In the genomic region with DNA sequence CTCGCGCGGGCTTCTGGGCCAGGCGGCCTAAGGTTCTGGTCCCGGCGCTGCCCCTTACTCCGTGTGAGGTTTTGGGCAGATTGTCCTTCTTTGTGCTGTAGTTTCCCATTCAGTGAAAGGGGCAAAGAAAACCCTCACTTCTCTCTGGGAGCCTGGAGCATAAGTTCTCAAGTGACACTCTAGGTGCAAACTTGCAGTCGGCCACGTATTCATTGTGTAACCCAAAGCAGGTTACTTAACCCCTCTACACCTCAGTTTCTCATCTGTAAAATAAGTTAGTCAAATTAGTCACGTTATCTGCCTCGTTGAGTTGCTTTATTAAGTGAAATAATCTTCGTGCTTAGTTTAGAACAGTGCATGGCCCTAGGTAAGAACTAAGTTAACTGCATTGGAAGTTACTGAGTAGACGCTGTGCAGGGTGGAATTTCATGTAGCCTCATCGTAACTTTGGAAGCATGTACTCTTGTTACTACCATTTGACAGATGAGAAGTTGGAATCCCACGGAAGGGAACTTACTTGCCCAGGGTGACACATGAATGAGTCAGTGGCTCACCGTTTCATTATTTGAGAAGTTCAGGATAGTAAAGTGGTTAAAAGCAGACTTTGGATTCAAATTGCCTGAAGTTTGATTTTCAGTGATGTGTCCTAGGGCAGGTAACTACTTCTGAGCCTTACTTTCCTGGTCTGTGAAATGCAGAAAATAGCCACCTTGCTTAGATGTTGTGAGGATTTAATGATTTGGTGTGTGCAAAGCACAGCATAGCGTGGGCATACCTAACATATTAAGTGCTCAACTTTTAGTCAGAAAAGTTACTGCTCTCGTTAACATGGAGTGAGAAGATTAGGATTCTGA, we compare ENCODE assay signal across 1 cellular context.
TF ChIP-seq lines count a peak whose summit lies in the region.

No MANE protein-coding gene starts in this region.

TF ChIP-seq in HepG2, 621 proteins besides CTCF, POLR2A, EP300 and RAD21 (continued from another document and continues in another):
- TF ChIP-seq, protein P1, sequence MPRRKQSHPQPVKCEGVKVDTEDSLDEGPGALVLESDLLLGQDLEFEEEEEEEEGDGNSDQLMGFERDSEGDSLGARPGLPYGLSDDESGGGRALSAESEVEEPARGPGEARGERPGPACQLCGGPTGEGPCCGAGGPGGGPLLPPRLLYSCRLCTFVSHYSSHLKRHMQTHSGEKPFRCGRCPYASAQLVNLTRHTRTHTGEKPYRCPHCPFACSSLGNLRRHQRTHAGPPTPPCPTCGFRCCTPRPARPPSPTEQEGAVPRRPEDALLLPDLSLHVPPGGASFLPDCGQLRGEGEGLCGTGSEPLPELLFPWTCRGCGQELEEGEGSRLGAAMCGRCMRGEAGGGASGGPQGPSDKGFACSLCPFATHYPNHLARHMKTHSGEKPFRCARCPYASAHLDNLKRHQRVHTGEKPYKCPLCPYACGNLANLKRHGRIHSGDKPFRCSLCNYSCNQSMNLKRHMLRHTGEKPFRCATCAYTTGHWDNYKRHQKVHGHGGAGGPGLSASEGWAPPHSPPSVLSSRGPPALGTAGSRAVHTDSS (CRISPR knock-in tag; conservative IDR thresholded peaks at IDR 0.05): no peak
- TF ChIP-seq ZNF142 (CRISPR knock-in tag; IDR thresholded peaks at IDR 0.05) (no peak), ZNF761 (CRISPR knock-in tag; conservative IDR thresholded peaks at IDR 0.05) (no peak), ATF1 (CRISPR knock-in tag; IDR thresholded peaks at IDR 0.05) (no peak), ZNF18 (CRISPR knock-in tag; IDR thresholded peaks at IDR 0.05; ENCODE audit: insufficient replicate concordance) (no peak), JUND (CRISPR knock-in tag; IDR thresholded peaks at IDR 0.05) (0 out of 2 replicates have a peak, but pooled peaks have one; percentile 14), RFX1 (IDR thresholded peaks at IDR 0.05) (no peak), ZNF660 (CRISPR knock-in tag; IDR thresholded peaks at IDR 0.05; ENCODE audit: borderline replicate concordance, low read depth) (no peak), YEATS4 (CRISPR knock-in tag; IDR thresholded peaks at IDR 0.05; ENCODE audit: borderline replicate concordance) (no peak), MEIS1 (CRISPR knock-in tag; IDR thresholded peaks at IDR 0.05; ENCODE audit: borderline replicate concordance) (0 out of 2 replicates have a peak, but pooled peaks have one; percentile 19), RFX5 (IDR thresholded peaks at IDR 0.05; ENCODE audit: low read depth, low read length) (0 out of 2 replicates have a peak, but pooled peaks have one; percentile 7), CHCHD3 (CRISPR knock-in tag; IDR thresholded peaks at IDR 0.05) (no peak), NONO (IDR thresholded peaks at IDR 0.05) (no peak), NONO (CRISPR knock-in tag; conservative IDR thresholded peaks at IDR 0.05) (no peak), KDM3A (CRISPR knock-in tag; IDR thresholded peaks at IDR 0.05; ENCODE audit: low read depth) (no peak), AKAP8 (CRISPR knock-in tag; IDR thresholded peaks at IDR 0.05) (peak; percentile 53; the same call in 1 of the 2 replicates), ZNF556 (CRISPR knock-in tag; IDR thresholded peaks at IDR 0.05; ENCODE audit: borderline replicate concordance) (0 out of 2 replicates have a peak, but pooled peaks have one; percentile 36), MLX (CRISPR knock-in tag; IDR thresholded peaks at IDR 0.05) (no peak), ZFX (CRISPR knock-in tag; IDR thresholded peaks at IDR 0.05; ENCODE audit: low read depth) (0 out of 2 replicates have a peak, but pooled peaks have one; percentile 21), ZSCAN29 (CRISPR knock-in tag; conservative IDR thresholded peaks at IDR 0.05) (no peak), HNF4A (CRISPR knock-in tag; IDR thresholded peaks at IDR 0.05) (no peak), PRMT3 (CRISPR knock-in tag; IDR thresholded peaks at IDR 0.05; ENCODE audit: borderline replicate concordance, low read depth) (no peak), ZNF17 (CRISPR knock-in tag; IDR thresholded peaks at IDR 0.05) (0 out of 2 replicates have a peak, but pooled peaks have one; percentile 42), RFXAP (CRISPR knock-in tag; IDR thresholded peaks at IDR 0.05; ENCODE audit: borderline replicate concordance) (no peak), HMG20A (CRISPR knock-in tag; IDR thresholded peaks at IDR 0.05; ENCODE audit: borderline replicate concordance) (no peak), ZNF772 (CRISPR knock-in tag; IDR thresholded peaks at IDR 0.05) (no peak), ZNF124 (CRISPR knock-in tag; IDR thresholded peaks at IDR 0.05) (no peak), ZNF276 (CRISPR knock-in tag; IDR thresholded peaks at IDR 0.05; ENCODE audit: low read depth) (no peak), SMAD9 (CRISPR knock-in tag; IDR thresholded peaks at IDR 0.05) (no peak; the same call in 1 of the 2 replicates), JUNB (CRISPR knock-in tag; IDR thresholded peaks at IDR 0.05; ENCODE audit: borderline replicate concordance) (no peak), TEAD3 (CRISPR knock-in tag; optimal IDR thresholded peaks at IDR 0.05; ENCODE audit: borderline replicate concordance) (peak; percentile 31)
- TF ChIP-seq, protein P2, sequence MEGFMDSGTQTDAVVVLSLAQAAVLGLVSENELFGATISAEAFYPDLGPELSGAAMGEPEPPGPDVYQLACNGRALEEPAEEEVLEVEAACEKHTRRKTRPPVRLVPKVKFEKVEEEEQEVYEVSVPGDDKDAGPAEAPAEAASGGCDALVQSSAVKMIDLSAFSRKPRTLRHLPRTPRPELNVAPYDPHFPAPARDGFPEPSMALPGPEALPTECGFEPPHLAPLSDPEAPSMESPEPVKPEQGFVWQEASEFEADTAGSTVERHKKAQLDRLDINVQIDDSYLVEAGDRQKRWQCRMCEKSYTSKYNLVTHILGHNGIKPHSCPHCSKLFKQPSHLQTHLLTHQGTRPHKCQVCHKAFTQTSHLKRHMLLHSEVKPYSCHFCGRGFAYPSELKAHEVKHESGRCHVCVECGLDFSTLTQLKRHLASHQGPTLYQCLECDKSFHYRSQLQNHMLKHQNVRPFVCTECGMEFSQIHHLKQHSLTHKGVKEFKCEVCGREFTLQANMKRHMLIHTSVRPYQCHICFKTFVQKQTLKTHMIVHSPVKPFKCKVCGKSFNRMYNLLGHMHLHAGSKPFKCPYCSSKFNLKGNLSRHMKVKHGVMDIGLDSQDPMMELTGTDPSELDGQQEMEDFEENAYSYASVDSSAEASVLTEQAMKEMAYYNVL (CRISPR knock-in tag; IDR thresholded peaks at IDR 0.05; ENCODE audit: borderline replicate concordance): no peak
- TF ChIP-seq, protein P3, sequence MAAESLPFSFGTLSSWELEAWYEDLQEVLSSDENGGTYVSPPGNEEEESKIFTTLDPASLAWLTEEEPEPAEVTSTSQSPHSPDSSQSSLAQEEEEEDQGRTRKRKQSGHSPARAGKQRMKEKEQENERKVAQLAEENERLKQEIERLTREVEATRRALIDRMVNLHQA (CRISPR knock-in tag; IDR thresholded peaks at IDR 0.05): no peak
- TF ChIP-seq, protein P4, sequence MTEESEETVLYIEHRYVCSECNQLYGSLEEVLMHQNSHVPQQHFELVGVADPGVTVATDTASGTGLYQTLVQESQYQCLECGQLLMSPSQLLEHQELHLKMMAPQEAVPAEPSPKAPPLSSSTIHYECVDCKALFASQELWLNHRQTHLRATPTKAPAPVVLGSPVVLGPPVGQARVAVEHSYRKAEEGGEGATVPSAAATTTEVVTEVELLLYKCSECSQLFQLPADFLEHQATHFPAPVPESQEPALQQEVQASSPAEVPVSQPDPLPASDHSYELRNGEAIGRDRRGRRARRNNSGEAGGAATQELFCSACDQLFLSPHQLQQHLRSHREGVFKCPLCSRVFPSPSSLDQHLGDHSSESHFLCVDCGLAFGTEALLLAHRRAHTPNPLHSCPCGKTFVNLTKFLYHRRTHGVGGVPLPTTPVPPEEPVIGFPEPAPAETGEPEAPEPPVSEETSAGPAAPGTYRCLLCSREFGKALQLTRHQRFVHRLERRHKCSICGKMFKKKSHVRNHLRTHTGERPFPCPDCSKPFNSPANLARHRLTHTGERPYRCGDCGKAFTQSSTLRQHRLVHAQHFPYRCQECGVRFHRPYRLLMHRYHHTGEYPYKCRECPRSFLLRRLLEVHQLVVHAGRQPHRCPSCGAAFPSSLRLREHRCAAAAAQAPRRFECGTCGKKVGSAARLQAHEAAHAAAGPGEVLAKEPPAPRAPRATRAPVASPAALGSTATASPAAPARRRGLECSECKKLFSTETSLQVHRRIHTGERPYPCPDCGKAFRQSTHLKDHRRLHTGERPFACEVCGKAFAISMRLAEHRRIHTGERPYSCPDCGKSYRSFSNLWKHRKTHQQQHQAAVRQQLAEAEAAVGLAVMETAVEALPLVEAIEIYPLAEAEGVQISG (CRISPR knock-in tag; IDR thresholded peaks at IDR 0.05): no peak
- TF ChIP-seq, protein P5, sequence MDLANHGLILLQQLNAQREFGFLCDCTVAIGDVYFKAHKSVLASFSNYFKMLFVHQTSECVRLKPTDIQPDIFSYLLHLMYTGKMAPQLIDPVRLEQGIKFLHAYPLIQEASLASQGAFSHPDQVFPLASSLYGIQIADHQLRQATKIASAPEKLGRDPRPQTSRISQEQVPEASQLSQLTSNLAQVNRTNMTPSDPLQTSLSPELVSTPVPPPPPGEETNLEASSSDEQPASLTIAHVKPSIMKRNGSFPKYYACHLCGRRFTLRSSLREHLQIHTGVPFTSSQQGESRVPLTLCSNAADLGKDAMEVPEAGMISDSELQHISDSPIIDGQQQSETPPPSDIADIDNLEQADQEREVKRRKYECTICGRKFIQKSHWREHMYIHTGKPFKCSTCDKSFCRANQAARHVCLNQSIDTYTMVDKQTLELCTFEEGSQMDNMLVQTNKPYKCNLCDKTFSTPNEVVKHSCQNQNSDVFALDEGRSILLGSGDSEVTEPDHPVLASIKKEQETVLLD (CRISPR knock-in tag; IDR thresholded peaks at IDR 0.05; ENCODE audit: low read depth): no peak
